Comparison of ENCODE assay signal across 8 cellular contexts in genomic region chr1:81801834-81802531, GRCh38. TPM values are rescaled to one million over a fixed set of nuclear protein-coding genes. Genes with fewer than 3 reads are reported as not detected.
DNase-seq lines count a peak whose midpoint lies in the region; ATAC-seq and TF ChIP-seq lines count a peak whose summit lies in the region.

No MANE protein-coding gene starts in this region.

- H3K18ac ChIP-seq in IMR-90 (ENCODE audit: low read depth, low read length) = no peak overlapping the region

- no peaks in the 10 kb centered on the region; a peak in 1 of 4 replicates for H3K79me1 ChIP-seq in IMR-90 (ENCODE audit: low read depth in 1 of 2, low read length in 2 of 2)

- intact Hi-C loops in IMR-90 (cut with micrococcal nuclease) = loop anchor here (2.0 to 5.0 kb wide), 3 partner anchors 253 to 1583 kb away; no protein-coding TSS in a partner anchor

- H3K27ac ChIP-seq in IMR-90 (ENCODE audit: insufficient read depth, low read length) = peak overlapping the region; percentile 11; the same call in 1 of the 2 replicates
- peak overlapping the region; percentile 97 for H3K27ac ChIP-seq in subcutaneous abdominal adipose tissue (ENCODE audit: low read depth, low read length)

- no peak overlapping the region for H2AK5ac ChIP-seq in IMR-90 (ENCODE audit: low read depth, low read length)

- no peak overlapping the region for H4K5ac ChIP-seq in IMR-90 (ENCODE audit: low read depth, low read length)

- no TSS peak for BruUV-seq in IMR-90 (replicated peaks; lab: Mats Ljungman, UMichigan)

- H3K36me3 ChIP-seq in IMR-90 (ENCODE audit: control insufficient read depth, insufficient read depth, low read length) (no peaks in the 10 kb centered on the region), subcutaneous abdominal adipose tissue (ENCODE audit: control insufficient read depth in 5 of 5, insufficient read depth in 5 of 5, low read length in 5 of 5) (no peaks in the 10 kb centered on the region)

- H2BK15ac ChIP-seq in IMR-90 (ENCODE audit: low read depth, low read length) = no peak overlapping the region

- H3K14ac ChIP-seq in IMR-90 (replicated peaks; ENCODE audit: low read depth, low read length) = 0 out of 2 replicates have a peak overlapping the region, but pooled peaks have one; percentile 48

- no CpG with 5 or more reads among the region's 76 CpGs for WGBS in IMR-90 (ENCODE audit: extremely low coverage in 2 of 2, insufficient read length in 1 of 2), 2 experiments

- no peak overlapping the region for H2AK9ac ChIP-seq in IMR-90 (replicated peaks; ENCODE audit: low read depth, low read length, poor library complexity)

- DNase-seq in DMS153 (lab: John Stamatoyannopoulos, UW) = peak; percentile 24
- DNase-seq in IMR-90 = peak; percentile 40
- DNase-seq in brain pericyte (ENCODE audit: low read depth, low spot score) = peak; percentile 26
- peak; percentile 55 for DNase-seq in islet precursor cell
- DNase-seq in activated CD4-positive, CD25-positive, alpha-beta regulatory T cell treated with anti-CD3 and anti-CD28 coated beads, Interleukin-2, amount 50 U/mL, for 72 hours = no peak
- no peak for DNase-seq in GF-D8 (lab: John Stamatoyannopoulos, UW)
- no peak for DNase-seq in activated CD8-positive, alpha-beta memory T cell treated with anti-CD3 and anti-CD28 coated beads, Interleukin-2, amount 50 U/mL, for 4 hours

- POLR2A ChIA-PET in IMR-90 (lab: Charles Lee; ENCODE audit: unreplicated experiment) = no interaction called here

- no peak for TF ChIP-seq CTCF in IMR-90 (conservative IDR thresholded peaks at IDR 0.05; ENCODE audit: low read depth, low read length)

- H3K56ac ChIP-seq in IMR-90 (ENCODE audit: extremely low read depth, insufficient read depth, low read length) = no peak overlapping the region

- TF ChIP-seq POLR2A in IMR-90 (IDR thresholded peaks at IDR 0.05; ENCODE audit: low read depth, low read length) = no peak

- H3K4me3 ChIP-seq in IMR-90 (ENCODE audit: insufficient read depth, low read depth, low read length) (peak overlapping the region; percentile 55), subcutaneous abdominal adipose tissue (ENCODE audit: low read depth in 1 of 5, low read length in 5 of 5) (peak overlapping the region; percentile 67 to 97 (median 89))

- H2BK5ac ChIP-seq in IMR-90 (ENCODE audit: low read depth, low read length, poor library complexity, severe bottlenecking) = no peak overlapping the region

- H3K4ac ChIP-seq in IMR-90 (ENCODE audit: low read depth, low read length) = no peak overlapping the region; the same call in 1 of the 2 replicates

- H3K27me3 ChIP-seq in IMR-90 (ENCODE audit: control insufficient read depth, insufficient read depth, low read length) (peaks cover 8% of the 10 kb centered on the region), subcutaneous abdominal adipose tissue (ENCODE audit: control insufficient read depth in 5 of 5, insufficient read depth in 4 of 5, low read length in 5 of 5) (no peaks in the 10 kb centered on the region)

- peak overlapping the region; percentile 68 for H3K4me2 ChIP-seq in IMR-90 (ENCODE audit: low read depth, low read length)

- TF ChIP-seq RAD21 in IMR-90 (IDR thresholded peaks at IDR 0.05; ENCODE audit: low read length) = no peak

- H3K9me1 ChIP-seq in IMR-90 (ENCODE audit: insufficient read depth, low read length) = no peaks in the 10 kb centered on the region

- H3K9ac ChIP-seq in IMR-90 (ENCODE audit: low read depth, low read length) = peak overlapping the region; percentile 49; the same call in 1 of the 2 replicates
- peak overlapping the region; percentile 63 to 88 (median 85) for H3K9ac ChIP-seq in subcutaneous abdominal adipose tissue (ENCODE audit: low read length in 5 of 5)

- no peaks in the 10 kb centered on the region for H3K9me3 ChIP-seq in IMR-90 (ENCODE audit: control insufficient read depth, insufficient read depth, low read length)
- no peaks in the 10 kb centered on the region for H3K9me3 ChIP-seq in subcutaneous abdominal adipose tissue (ENCODE audit: control insufficient read depth in 5 of 5, low read length in 5 of 5)

- H3K23ac ChIP-seq in IMR-90 (ENCODE audit: low read depth, low read length) = peak overlapping the region; percentile 56; the same call in 1 of the 2 replicates

- no peaks in the 10 kb centered on the region for H4K20me1 ChIP-seq in IMR-90 (ENCODE audit: insufficient read depth, low read length)

- no peak overlapping the region for H2BK20ac ChIP-seq in IMR-90 (ENCODE audit: low read depth, low read length)

- H2BK120ac ChIP-seq in IMR-90 (ENCODE audit: low read depth, low read length) = no peak overlapping the region

- H2AFZ ChIP-seq in IMR-90 (replicated peaks; ENCODE audit: low read length, poor library complexity) = peak overlapping the region; percentile 90

- ATAC-seq in IMR-90 (ENCODE audit: low read depth) = peak; percentile 38

- dilution Hi-C loops in IMR-90 (cut with HindIII; ENCODE audit: low sequenced_read_pairs, unreplicated experiment) = no loop called here

- no peak overlapping the region for H4K91ac ChIP-seq in IMR-90 (ENCODE audit: insufficient read depth, low read depth, low read length)

- in situ Hi-C loops in IMR-90 (cut with MboI; ENCODE audit: low sequenced_read_pairs) = no loop called here

- H3K4me1 ChIP-seq in IMR-90 (ENCODE audit: control insufficient read depth, insufficient read depth, low read length) (no peaks in the 10 kb centered on the region), subcutaneous abdominal adipose tissue (ENCODE audit: control insufficient read depth in 5 of 5, insufficient read depth in 5 of 5, low read length in 5 of 5) (peaks cover 2 to 40% (median 28%) of the 10 kb centered on the region in 5 donors)

- no peak overlapping the region for H4K8ac ChIP-seq in IMR-90 (ENCODE audit: low read depth in 2 of 2, low read length in 2 of 2)

- CTCF ChIA-PET in IMR-90 (lab: Yijun Ruan, JAX) = no interaction called here

TF ChIP-seq in IMR-90, 13 proteins besides CTCF, POLR2A, EP300 and RAD21:
- TF ChIP-seq CEBPB (IDR thresholded peaks at IDR 0.05; ENCODE audit: low read depth, low read length) (no peak), CHD1 (IDR thresholded peaks at IDR 0.05; ENCODE audit: low read depth, low read length) (no peak), FOS (IDR thresholded peaks at IDR 0.05; ENCODE audit: low read depth, low read length) (no peak)
TF ChIP-seq in IMR-90: peak in this region for 0.

RNA-seq across cellular contexts. Expression of gene ADGRL2, which starts 1.2 kb away (rescaled TPM):
- 36.9 and 42.7 TPM in 2 replicates for total RNA-seq in IMR-90 (2012; rRNA removed)
- polyA plus RNA-seq in IMR-90 (2012; rRNA removed) = 13.6 and 17.0 TPM in 2 replicates
- 2.9 and 4.0 TPM in 2 replicates for polyA plus RNA-seq in IMR-90 (2012; cell fraction: cytosol; rRNA removed)
- 5.5 and 21.0 TPM in 2 replicates for polyA plus RNA-seq in IMR-90 (2012; cell fraction: nucleus; rRNA removed; ENCODE audit: low replicate concordance)

Comparison
In these comparisons a context has a peak if more than half of its experiments do, and no peak if none do; other contexts are left out.
1. DNase-seq: peak in DMS153 (single experiment), IMR-90 (single experiment), brain pericyte (single experiment) and islet precursor cell (single experiment); none in activated CD4-positive, CD25-positive, alpha-beta regulatory T cell treated with anti-CD3 and anti-CD28 coated beads, Interleukin-2, amount 50 U/mL, for 72 hours (single experiment), GF-D8 (single experiment) and activated CD8-positive, alpha-beta memory T cell treated with anti-CD3 and anti-CD28 coated beads, Interleukin-2, amount 50 U/mL, for 4 hours (single experiment).